In genomic region chr11:114367244-114367957, GRCh38 we compare ENCODE assay signal across 20 cellular contexts. TPM values are rescaled to one million over a fixed set of nuclear protein-coding genes. Genes with fewer than 3 reads are reported as not detected.
DNase-seq lines count a peak whose midpoint lies in the region; FAIRE-seq and TF ChIP-seq lines count a peak whose summit lies in the region.
"Had no signal": no experiment of that assay in that cellular context is flagged by ENCODE, and none has a peak within 500 bp of the region (broad histone marks: within the 10 kb centered on the region; RNA-seq: fewer than 3 reads in every experiment).

No MANE protein-coding gene starts in this region.

- H2BK15ac ChIP-seq in H1 (ENCODE audit: low read length) = no peak overlapping the region

- H3K4me3 ChIP-seq in H1 (ENCODE audit: extremely low read depth in 1 of 4, insufficient read depth in 2 of 4, low read depth in 3 of 4, low read length in 4 of 4) (no peak overlapping the region), trophoblast cell (ENCODE audit: low read depth, low read length) (no peak overlapping the region), BE2C (ENCODE audit: low read depth, low read length) (no peak overlapping the region)
- H3K4me3 ChIP-seq: dorsolateral prefrontal cortex, neural progenitor cell had no signal

- no peak for FAIRE-seq in H1 (lab: Jason Lieb, UNC)
- FAIRE-seq: frontal cortex had no signal

- H3K36me3 ChIP-seq in H1 (ENCODE audit: control insufficient read depth in 2 of 4, insufficient read depth in 4 of 4, low read length in 3 of 4) = no peaks in the 10 kb centered on the region
- H3K36me3 ChIP-seq in trophoblast cell (ENCODE audit: control insufficient read depth in 1 of 2, insufficient read depth in 2 of 2, low read length in 2 of 2) = no peaks in the 10 kb centered on the region
- H3K36me3 ChIP-seq in BE2C = no peaks in the 10 kb centered on the region
- H3K36me3 ChIP-seq: neural progenitor cell had no signal

- H4K20me1 ChIP-seq in H1 (replicated peaks in 1 of 2; ENCODE audit: control insufficient read depth in 1 of 2, insufficient read depth in 2 of 2, low read length in 2 of 2) = no peaks in the 10 kb centered on the region

- no peak overlapping the region for H2BK20ac ChIP-seq in H1 (ENCODE audit: low read length)

- H2AFZ ChIP-seq in H1 (ENCODE audit: low read length) (0 out of 2 replicates have a peak overlapping the region, but pooled peaks have one; percentile 52), trophoblast cell (ENCODE audit: insufficient read depth, low read length, poor library complexity) (no peak overlapping the region)
- H2AFZ ChIP-seq: neural progenitor cell had no signal

- H3K56ac ChIP-seq in H1 (replicated peaks; ENCODE audit: insufficient read length, low read depth, low read length) = no peak overlapping the region

- H3K79me2 ChIP-seq in H1 (ENCODE audit: control insufficient read depth in 1 of 2, insufficient read depth in 2 of 2, low read length in 2 of 2) (no peaks in the 10 kb centered on the region), trophoblast cell (ENCODE audit: control insufficient read depth, insufficient read depth, low read length, poor library complexity) (no peaks in the 10 kb centered on the region)

- H2BK12ac ChIP-seq in H1 (ENCODE audit: low read depth, low read length) (no peak overlapping the region), trophoblast cell (ENCODE audit: low read length) (peak overlapping the region; percentile 13)

- no peak overlapping the region for H3K23ac ChIP-seq in H1 (ENCODE audit: insufficient read length)
- no peak overlapping the region for H3K23ac ChIP-seq in trophoblast cell (ENCODE audit: low read length)

- POLR2A ChIA-PET in H1 (lab: Charles Lee; ENCODE audit: partially characterized antibody) = interaction anchor here (0.6 kb wide), 2 partner anchors 18 to 349 kb away, joined by 3 read pairs; no protein-coding TSS in a partner anchor

- H3K18ac ChIP-seq in H1 (ENCODE audit: extremely low read depth, low read length) (no peak overlapping the region), trophoblast cell (ENCODE audit: low read length) (no peak overlapping the region)

- H3K27ac ChIP-seq in H1 (ENCODE audit: low read depth, low read length) (no peak overlapping the region), trophoblast cell (ENCODE audit: low read depth, low read length) (peak overlapping the region; percentile 48)
- H3K27ac ChIP-seq: dorsolateral prefrontal cortex, epithelial cell of prostate, neural progenitor cell had no signal

- no peaks in the 10 kb centered on the region for H3K23me2 ChIP-seq in H1 (ENCODE audit: low read depth, low read length)

- no peak overlapping the region for H3K9ac ChIP-seq in H1 (replicated peaks in 1 of 4; ENCODE audit: extremely low read depth in 1 of 4, low read depth in 3 of 4, low read length in 3 of 4)
- no peak overlapping the region for H3K9ac ChIP-seq in trophoblast cell (ENCODE audit: low read length)
- H3K9ac ChIP-seq: neural progenitor cell had no signal

- H2BK5ac ChIP-seq in H1 (ENCODE audit: low read depth, low read length) (no peak overlapping the region), trophoblast cell (ENCODE audit: low read depth, low read length, poor library complexity) (peak overlapping the region; percentile 51)

- peak; percentile 6 for DNase-seq in Daoy (ENCODE audit: low read depth)
- DNase-seq in RPMI7951 (ENCODE audit: low read depth) = peak; percentile 17
- DNase-seq in H1 (ENCODE audit: low read depth in 1 of 2, low spot score in 2 of 2) = no peak
- DNase-seq in trophoblast cell = peak in 1 of 2 donors; percentile 47
- no peak for DNase-seq in NCI-H2196 treated with DMSO at 0.1 percent for 48 hours (lab: John Stamatoyannopoulos, UW; ENCODE audit: unreplicated experiment)
- no peak for DNase-seq in BE2C
- no peak for DNase-seq in activated CD4-positive, alpha-beta T cell treated with anti-CD3 and anti-CD28 coated beads for 4 hours
- no peak for DNase-seq in KBM-7
- DNase-seq: activated T-cell treated with anti-CD3 and anti-CD28 coated beads, Interleukin-2, amount 50 U/mL, for 72 hours; DMS79 treated with DMSO at 0.1 percent for 48 hours; dorsolateral prefrontal cortex; left colon; NCI-H1105 treated with DMSO at 0.1 percent for 48 hours; NCI-H2107; NCI-H524 treated with DMSO at 0.1 percent for 48 hours; SIG-M5; substantia nigra had no signal

- no peak overlapping the region for H4K8ac ChIP-seq in H1 (ENCODE audit: extremely low read depth, insufficient read depth, low read length)
- H4K8ac ChIP-seq in trophoblast cell (ENCODE audit: low read depth, low read length) = no peak overlapping the region

- no peak overlapping the region for H3K4me2 ChIP-seq in H1 (ENCODE audit: insufficient read depth in 1 of 2, low read depth in 2 of 2, low read length in 2 of 2)
- H3K4me2 ChIP-seq in trophoblast cell (ENCODE audit: low read length) = no peak overlapping the region
- H3K4me2 ChIP-seq: neural progenitor cell had no signal

- H4K12ac ChIP-seq in trophoblast cell (ENCODE audit: low read depth, low read length) = no peak overlapping the region

- no peak for TF ChIP-seq RAD21 in H1 (IDR thresholded peaks at IDR 0.05 in 1 of 2, conservative IDR thresholded peaks at IDR 0.05 in 1 of 2; ENCODE audit: low read depth in 2 of 2, low read length in 2 of 2)

- no peak overlapping the region for H4K5ac ChIP-seq in H1 (ENCODE audit: insufficient read length, low read depth, low read length)

- H2AK5ac ChIP-seq in H1 (ENCODE audit: low read depth, low read length) (no peak overlapping the region), trophoblast cell (ENCODE audit: low read length) (no peak overlapping the region)

- in situ Hi-C loops in KBM-7 (cut with MboI; ENCODE audit: low pct_unique_long_range_greater_than_20kb, low sequenced_read_pairs) = no loop called here

- 91% methylated on average over 9 of the region's 9 CpGs; no CpG with 5 or more reads in 1 of the 2 experiments for WGBS in H1 (ENCODE audit: extremely low coverage in 1 of 2, insufficient coverage in 1 of 2, insufficient read length in 1 of 2, insufficient replicate concordance in 2 of 2, low coverage in 1 of 2, low lambda C conversion rate in 2 of 2, missing lambda C conversion rate in 1 of 2), 2 experiments
- no CpG with 5 or more reads among the region's 9 CpGs for WGBS in trophoblast cell (ENCODE audit: extremely low coverage, insufficient coverage, insufficient read length)

- no peaks in the 10 kb centered on the region; the same call in 1 of the 2 replicates for H3K79me1 ChIP-seq in H1 (ENCODE audit: low read depth, low read length)
- H3K79me1 ChIP-seq in trophoblast cell (ENCODE audit: low read length) = peaks cover 19% of the 10 kb centered on the region

- H2BK120ac ChIP-seq in H1 (replicated peaks; ENCODE audit: low read depth, low read length) = no peak overlapping the region
- H2BK120ac ChIP-seq in trophoblast cell (ENCODE audit: insufficient read depth, low read length, poor library complexity) = peak overlapping the region; percentile 28

- TF ChIP-seq CTCF in H1 (IDR thresholded peaks at IDR 0.05; ENCODE audit: control extremely low read depth in 1 of 3, insufficient read depth in 1 of 3, low read depth in 1 of 3, low read length in 3 of 3) (no peak), BE2C (IDR thresholded peaks at IDR 0.05; ENCODE audit: low read depth, low read length) (no peak)

- H4K91ac ChIP-seq in H1 (replicated peaks; ENCODE audit: insufficient read length, low read length) = no peak overlapping the region
- H4K91ac ChIP-seq in trophoblast cell (ENCODE audit: low read depth, low read length) = peak overlapping the region; percentile 86

- CTCF ChIA-PET in H1 (lab: Charles Lee; ENCODE audit: partially characterized antibody) = interaction anchor here (0.7 to 2.6 kb wide), 10 partner anchors 10 to 120 kb away, joined by 3 to 9 read pairs (median 4); no protein-coding TSS in a partner anchor

- H3K9me3 ChIP-seq in H1 (ENCODE audit: insufficient read depth in 2 of 2, low read depth in 1 of 2, low read length in 1 of 2) (no peaks in the 10 kb centered on the region), trophoblast cell (ENCODE audit: insufficient read depth, low read depth, low read length) (no peaks in the 10 kb centered on the region), BE2C (no peaks in the 10 kb centered on the region)

- H3K4ac ChIP-seq in H1 (replicated peaks; ENCODE audit: insufficient read length, low read depth, low read length) (no peak overlapping the region), trophoblast cell (ENCODE audit: low read depth, low read length) (peak overlapping the region; percentile 1)

- H3K27me3 ChIP-seq in H1 (replicated peaks in 1 of 4; ENCODE audit: control insufficient read depth in 3 of 4, extremely low read depth in 1 of 4, insufficient read depth in 3 of 4, low read length in 3 of 4) (no peaks in the 10 kb centered on the region), trophoblast cell (ENCODE audit: insufficient read depth, low read length) (no peaks in the 10 kb centered on the region), BE2C (no peaks in the 10 kb centered on the region)
- H3K27me3 ChIP-seq: neural progenitor cell had no signal

- no peak for TF ChIP-seq POLR2A in H1 (IDR thresholded peaks at IDR 0.05; ENCODE audit: control extremely low read depth in 1 of 2, low read depth in 2 of 2, low read length in 2 of 2)

- TF ChIP-seq EP300 in H1 (IDR thresholded peaks at IDR 0.05; ENCODE audit: borderline replicate concordance in 1 of 2, low read depth in 2 of 2, low read length in 2 of 2) = no peak

- peaks cover 0 to 6% (median 0%) of the 10 kb centered on the region in 4 experiments; a peak in 2 of 7 replicates for H3K4me1 ChIP-seq in H1 (replicated peaks in 1 of 4; ENCODE audit: control insufficient read depth in 3 of 4, insufficient read depth in 4 of 4, low read length in 3 of 4)
- peaks cover 6 to 18% of the 10 kb centered on the region in 2 experiments for H3K4me1 ChIP-seq in trophoblast cell (ENCODE audit: control insufficient read depth in 1 of 2, insufficient read depth in 2 of 2, low read length in 2 of 2)
- H3K4me1 ChIP-seq in BE2C = no peaks in the 10 kb centered on the region; the same call in 1 of the 2 replicates
- H3K4me1 ChIP-seq: neural progenitor cell had no signal

- H3K14ac ChIP-seq in H1 (ENCODE audit: insufficient read length) (no peak overlapping the region), trophoblast cell (ENCODE audit: low read length) (peak overlapping the region; percentile 4)

RNA-seq across cellular contexts. Expression of gene C11orf71, which starts 32.9 kb away (rescaled TPM):
- total RNA-seq in Daoy (2014; rRNA removed; shearing (Covaris generic)) = 6.9 TPM in 2 replicates
- 5.0 and 6.2 TPM in 2 replicates for total RNA-seq in RPMI7951 (2014; rRNA removed; shearing (Covaris generic))
- total RNA-seq in H1 (2021; fragmentation: NEBNext Ultra II Directional; extraction: Animal tissue kit (Norgen Biotek cat#: 25700)) = 5.4 and 5.8 TPM in 2 replicates
- 8.7 and 13.4 TPM in 2 replicates for polyA plus RNA-seq in H1 (2011; rRNA removed)
- 9.3 TPM for polyA plus RNA-seq in H1 (2011; cell fraction: cytosol; rRNA removed)
- 9.2 TPM for polyA plus RNA-seq in H1 (2011; cell fraction: nucleus; rRNA removed)
- polyA plus RNA-seq in H1 (2012, experiment 1 of 2) = 3.5 to 4.8 TPM (median 3.7 TPM) in 4 replicates
- 2.1 TPM for polyA plus RNA-seq in H1 (2012, experiment 2 of 2)
- 6.7 TPM for polyA plus RNA-seq in H1 (2013, experiment 1 of 2)
- polyA plus RNA-seq in H1 (2013, experiment 2 of 2) = 5.9 TPM
- polyA minus RNA-seq in H1 (2011; rRNA and poly(A)+ RNA removed) = 5.9 and 6.0 TPM in 2 replicates
- polyA minus RNA-seq in H1 (2011; cell fraction: cytosol; rRNA and poly(A)+ RNA removed) = 5.1 TPM
- 11.4 TPM for polyA minus RNA-seq in H1 (2011; cell fraction: nucleus; rRNA and poly(A)+ RNA removed)
- 8.7 and 9.2 TPM in 2 replicates for polyA plus RNA-seq in trophoblast cell (2013)
- polyA plus RNA-seq in BE2C (2012; ENCODE audit: insufficient read depth, insufficient read length, low read depth) = 25.6 TPM

RNA-seq across cellular contexts. Expression of gene RBM7, which starts 33.1 kb away (rescaled TPM):
- total RNA-seq in Daoy (2014; rRNA removed; shearing (Covaris generic)) = 39.1 and 39.7 TPM in 2 replicates
- total RNA-seq in RPMI7951 (2014; rRNA removed; shearing (Covaris generic)) = 45.5 and 53.9 TPM in 2 replicates
- total RNA-seq in H1 (2021; fragmentation: NEBNext Ultra II Directional; extraction: Animal tissue kit (Norgen Biotek cat#: 25700)) = 45.7 and 48.3 TPM in 2 replicates
- polyA plus RNA-seq in H1 (2011; rRNA removed) = 11.1 and 18.0 TPM in 2 replicates
- polyA plus RNA-seq in H1 (2011; cell fraction: cytosol; rRNA removed) = 18.0 TPM
- polyA plus RNA-seq in H1 (2011; cell fraction: nucleus; rRNA removed) = 11.6 TPM
- 32.5 to 47.5 TPM (median 37.4 TPM) in 4 replicates for polyA plus RNA-seq in H1 (2012, experiment 1 of 2)
- polyA plus RNA-seq in H1 (2012, experiment 2 of 2) = 4.5 TPM
- polyA plus RNA-seq in H1 (2013, experiment 1 of 2) = 36.8 TPM
- 37.6 TPM for polyA plus RNA-seq in H1 (2013, experiment 2 of 2)
- polyA minus RNA-seq in H1 (2011; rRNA and poly(A)+ RNA removed) = 76.7 and 127 TPM in 2 replicates
- polyA minus RNA-seq in H1 (2011; cell fraction: cytosol; rRNA and poly(A)+ RNA removed) = 38.1 TPM
- polyA minus RNA-seq in H1 (2011; cell fraction: nucleus; rRNA and poly(A)+ RNA removed) = 48.4 TPM
- 69.9 and 76.9 TPM in 2 replicates for polyA plus RNA-seq in trophoblast cell (2013)
- 26.9 TPM for polyA plus RNA-seq in BE2C (2012; ENCODE audit: insufficient read depth, insufficient read length, low read depth)

Comparison
In these comparisons a context has a peak if more than half of its experiments do, and no peak if none do; other contexts are left out.
1. DNase-seq: peak in Daoy (single experiment) and RPMI7951 (single experiment); none in H1 (0 of 2), NCI-H2196 treated with DMSO at 0.1 percent for 48 hours (single experiment), BE2C (single experiment), activated CD4-positive, alpha-beta T cell treated with anti-CD3 and anti-CD28 coated beads for 4 hours (0 of 2) and KBM-7 (single experiment).